1 cellular context compared by ENCODE assay signal in the genomic region with DNA sequence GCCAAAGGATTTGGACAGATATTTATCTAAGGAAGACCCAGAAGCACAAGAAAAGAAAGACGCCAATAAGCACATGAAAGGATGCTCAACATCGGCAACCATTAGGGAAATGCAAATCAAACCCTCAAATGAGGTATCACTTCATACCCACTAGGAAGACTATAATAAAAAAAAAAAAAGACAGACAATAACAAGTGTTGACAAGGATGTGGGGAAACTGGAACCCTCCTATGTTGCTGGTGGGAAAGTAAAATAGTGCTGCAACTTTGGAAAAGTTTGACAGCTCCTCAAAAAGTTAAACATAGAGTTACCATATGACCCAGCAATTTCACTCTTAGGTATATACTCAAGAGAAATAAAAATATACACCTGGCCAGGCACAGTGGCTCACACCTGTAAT.
TF ChIP-seq lines count a peak whose summit lies in the region.

No MANE protein-coding gene starts in this region.

TF ChIP-seq in K562, 482 proteins besides CTCF, POLR2A, EP300 and RAD21:
- TF ChIP-seq ZNF407 (IDR thresholded peaks at IDR 0.05; ENCODE audit: low read depth) = 0 out of 2 replicates have a peak, but pooled peaks have one; percentile 25
- no peak for TF ChIP-seq MEIS2 (IDR thresholded peaks at IDR 0.05; ENCODE audit: partially characterized antibody)
- peak; percentile 19 for TF ChIP-seq ZFP36 (IDR thresholded peaks at IDR 0.05; ENCODE audit: low read depth, low read length, partially characterized antibody)
